29 cellular contexts compared by ENCODE assay signal in genomic region chr6:285030-285771, GRCh38. TPM values are rescaled to one million over a fixed set of nuclear protein-coding genes. Genes with fewer than 3 reads are reported as not detected.
DNase-seq lines count a peak whose midpoint lies in the region; ATAC-seq and TF ChIP-seq lines count a peak whose summit lies in the region.
"Had no signal": no experiment of that assay in that cellular context is flagged by ENCODE, and none has a peak within 500 bp of the region (broad histone marks: within the 10 kb centered on the region; RNA-seq: fewer than 3 reads in every experiment).

No MANE protein-coding gene starts in this region.

- POLR2A ChIA-PET in CD8-positive, alpha-beta memory T cell (lab: Charles Lee), result interaction anchor here (0.5 to 1.0 kb wide), 2 partner anchors 8 to 123 kb away, joined by 3 to 4 read pairs; no protein-coding TSS in a partner anchor
- POLR2A ChIA-PET in activated CD8-positive, alpha-beta T cell treated with anti-CD3 and anti-CD28 coated beads, Interleukin-2, amount 10 ng/mL, durations not matched to agents 7 days and 5 days (lab: Charles Lee), result interaction anchor here (1.0 to 1.4 kb wide), 6 partner anchors 8 to 61 kb away, joined by 3 to 4 read pairs (median 4); no protein-coding TSS in a partner anchor

- peaks cover 10% of the 10 kb centered on the region for H3K4me1 ChIP-seq in CD8-positive, alpha-beta memory T cell (ENCODE audit: insufficient read depth, low read length)
- peaks cover 0 to 2% (median 0%) of the 10 kb centered on the region in 4 donors for H3K4me1 ChIP-seq in upper lobe of left lung
- H3K4me1 ChIP-seq: gastrocnemius medialis, tibial artery had no signal

- 85 to 91% methylated on average over 6 of the region's 6 CpGs for WGBS in upper lobe of left lung, 2 donors

- TF ChIP-seq CTCF in upper lobe of left lung (IDR thresholded peaks at IDR 0.05), result no peak

- no peaks in the 10 kb centered on the region for H3K9me3 ChIP-seq in CD8-positive, alpha-beta memory T cell (ENCODE audit: low read length)
- no peaks in the 10 kb centered on the region for H3K9me3 ChIP-seq in upper lobe of left lung
- H3K9me3 ChIP-seq: gastrocnemius medialis, neutrophil, Peyer's patch, tibial artery had no signal

- no peaks in the 10 kb centered on the region for H3K36me3 ChIP-seq in CD8-positive, alpha-beta memory T cell (ENCODE audit: insufficient read depth, low read length)
- no peaks in the 10 kb centered on the region for H3K36me3 ChIP-seq in upper lobe of left lung
- H3K36me3 ChIP-seq: gastrocnemius medialis, neutrophil, Peyer's patch, tibial artery, WERI-Rb-1 had no signal

- no peak overlapping the region for H3K4me3 ChIP-seq in CD8-positive, alpha-beta memory T cell (ENCODE audit: low read length)
- no peak overlapping the region for H3K4me3 ChIP-seq in upper lobe of left lung
- H3K4me3 ChIP-seq: gastrocnemius medialis, Peyer's patch, smooth muscle cell, tibial artery had no signal

- peaks cover 39% of the 10 kb centered on the region for H3K4me1 Mint-ChIP-seq in activated CD8-positive, alpha-beta memory T cell treated with anti-CD3 and anti-CD28 coated beads, Interleukin-2, amount 10 ng/mL, durations not matched to agents 7 days and 5 days
- peaks cover 18 to 45% (median 25%) of the 10 kb centered on the region in 3 donors for H3K4me1 Mint-ChIP-seq in CD8-positive, alpha-beta memory T cell
- peaks cover 50% of the 10 kb centered on the region for H3K4me1 Mint-ChIP-seq in activated CD8-positive, alpha-beta T cell treated with anti-CD3 and anti-CD28 coated beads, Interleukin-2, amount 10 ng/mL, durations not matched to agents 7 days and 5 days (ENCODE audit: low read depth)
- H3K4me1 Mint-ChIP-seq in naive B cell, result peaks cover 57 to 70% (median 68%) of the 10 kb centered on the region in 3 donors

- peak; percentile 58 for ATAC-seq in activated CD8-positive, alpha-beta memory T cell treated with anti-CD3 and anti-CD28 coated beads, Interleukin-2, amount 10 ng/mL, durations not matched to agents 7 days and 5 days
- peak; percentile 59 for ATAC-seq in activated CD8-positive, alpha-beta T cell treated with anti-CD3 and anti-CD28 coated beads, Interleukin-2, amount 10 ng/mL, durations not matched to agents 7 days and 5 days
- ATAC-seq in naive B cell (ENCODE audit: low read depth in 2 of 2) (no peak), SK-N-SH treated with all-trans-retinoic acid at 6 μM for 48 hours (no peak), upper lobe of left lung (ENCODE audit: low FRiP score in 2 of 2) (no peak)
- ATAC-seq: gastrocnemius medialis, right cardiac atrium had no signal

- no peak for TF ChIP-seq POLR2A in upper lobe of left lung (IDR thresholded peaks at IDR 0.05)

- H3K27ac Mint-ChIP-seq in activated CD8-positive, alpha-beta memory T cell treated with anti-CD3 and anti-CD28 coated beads, Interleukin-2, amount 10 ng/mL, durations not matched to agents 7 days and 5 days, result peak overlapping the region; percentile 59
- H3K27ac Mint-ChIP-seq in CD8-positive, alpha-beta memory T cell, result peak overlapping the region in 6 of 8 donors; percentile 1 to 70 (median 64)
- H3K27ac Mint-ChIP-seq in activated CD8-positive, alpha-beta T cell treated with anti-CD3 and anti-CD28 coated beads, Interleukin-2, amount 10 ng/mL, durations not matched to agents 7 days and 5 days, result peak overlapping the region; percentile 53
- H3K27ac Mint-ChIP-seq in naive B cell, result peak overlapping the region in 5 of 6 donors; percentile 4 to 73 (median 68)
- H3K27ac Mint-ChIP-seq: activated CD4-positive, alpha-beta memory T cell treated with anti-CD3 and anti-CD28 coated beads for 36 hours had no signal

- CTCF ChIA-PET in activated CD8-positive, alpha-beta memory T cell treated with anti-CD3 and anti-CD28 coated beads, Interleukin-2, amount 10 ng/mL, durations not matched to agents 7 days and 5 days (lab: Charles Lee), result interaction anchor here (0.8 to 1.6 kb wide), 6 partner anchors 8 to 107 kb away, joined by 3 to 8 read pairs (median 4); no protein-coding TSS in a partner anchor
- CTCF ChIA-PET in CD8-positive, alpha-beta memory T cell (lab: Charles Lee), result interaction anchor here (1.3 to 1.4 kb wide), 2 partner anchors 24 to 28 kb away, joined by 3 read pairs; no protein-coding TSS in a partner anchor
- CTCF ChIA-PET in activated CD8-positive, alpha-beta T cell treated with anti-CD3 and anti-CD28 coated beads, Interleukin-2, amount 10 ng/mL, durations not matched to agents 7 days and 5 days (lab: Charles Lee), result interaction anchor here (1.1 to 1.6 kb wide), 4 partner anchors 11 to 68 kb away, joined by 3 to 10 read pairs (median 4); no protein-coding TSS in a partner anchor

- no peak for TF ChIP-seq EP300 in upper lobe of left lung (IDR thresholded peaks at IDR 0.05)

- H3K36me3 Mint-ChIP-seq in activated CD8-positive, alpha-beta memory T cell treated with anti-CD3 and anti-CD28 coated beads, Interleukin-2, amount 10 ng/mL, durations not matched to agents 7 days and 5 days, result peaks cover 20% of the 10 kb centered on the region
- peaks cover 0 to 7% (median 4%) of the 10 kb centered on the region in 3 donors for H3K36me3 Mint-ChIP-seq in CD8-positive, alpha-beta memory T cell
- peaks cover 11% of the 10 kb centered on the region for H3K36me3 Mint-ChIP-seq in activated CD8-positive, alpha-beta T cell treated with anti-CD3 and anti-CD28 coated beads, Interleukin-2, amount 10 ng/mL, durations not matched to agents 7 days and 5 days (ENCODE audit: low read depth)
- H3K36me3 Mint-ChIP-seq in naive B cell, result peaks cover 29 to 32% of the 10 kb centered on the region in 2 donors
- H3K36me3 Mint-ChIP-seq: activated CD4-positive, alpha-beta memory T cell treated with anti-CD3 and anti-CD28 coated beads for 36 hours had no signal

- H3K27me3 ChIP-seq in CD8-positive, alpha-beta memory T cell (ENCODE audit: insufficient read depth, low read length, poor library complexity, severe bottlenecking), result no peaks in the 10 kb centered on the region
- H3K27me3 ChIP-seq in upper lobe of left lung, result no peaks in the 10 kb centered on the region
- H3K27me3 ChIP-seq: neutrophil, Peyer's patch had no signal

- DNase-seq in activated CD8-positive, alpha-beta memory T cell treated with anti-CD3 and anti-CD28 coated beads, Interleukin-2, amount 10 ng/mL, durations not matched to agents 7 days and 5 days, result no peak
- no peak for DNase-seq in activated CD8-positive, alpha-beta memory T cell treated with anti-CD3 and anti-CD28 coated beads for 24 hours
- DNase-seq in CD8-positive, alpha-beta memory T cell, result no peak
- DNase-seq in activated CD8-positive, alpha-beta T cell treated with anti-CD3 and anti-CD28 coated beads, Interleukin-2, amount 10 ng/mL, durations not matched to agents 7 days and 5 days, result no peak
- DNase-seq in naive B cell, result no peak
- DNase-seq in NCI-H1436 (lab: John Stamatoyannopoulos, UW), result no peak
- no peak for DNase-seq in upper lobe of left lung
- DNase-seq: activated CD4-positive, alpha-beta memory T cell treated with anti-CD3 and anti-CD28 coated beads for 36 hours; activated gamma-delta T cell treated with Interleukin-2 at 50 U/mL for 16 hours; AML-193; anterior cingulate cortex; DMS153; gastrocnemius medialis; HCEC 1CT; Kasumi-1; kidney; MV-4-11; NCI-H1694; NCI-H446; NCI-H774; Peyer's patch; right cardiac atrium; SHP77; T1000; tibial artery; WERI-Rb-1 had no signal

- H3K27me3 Mint-ChIP-seq in activated CD8-positive, alpha-beta memory T cell treated with anti-CD3 and anti-CD28 coated beads, Interleukin-2, amount 10 ng/mL, durations not matched to agents 7 days and 5 days, result no peaks in the 10 kb centered on the region
- H3K27me3 Mint-ChIP-seq in CD8-positive, alpha-beta memory T cell, result peaks cover 0 to 2% of the 10 kb centered on the region in 2 donors
- H3K27me3 Mint-ChIP-seq in activated CD8-positive, alpha-beta T cell treated with anti-CD3 and anti-CD28 coated beads, Interleukin-2, amount 10 ng/mL, durations not matched to agents 7 days and 5 days (ENCODE audit: low read depth), result no peaks in the 10 kb centered on the region
- no peaks in the 10 kb centered on the region for H3K27me3 Mint-ChIP-seq in naive B cell
- H3K27me3 Mint-ChIP-seq: activated CD4-positive, alpha-beta memory T cell treated with anti-CD3 and anti-CD28 coated beads for 36 hours had no signal

- no peak overlapping the region for H3K27ac ChIP-seq in CD8-positive, alpha-beta memory T cell (ENCODE audit: low read depth, low read length)
- H3K27ac ChIP-seq in upper lobe of left lung, result no peak overlapping the region
- H3K27ac ChIP-seq: gastrocnemius medialis, neutrophil, Peyer's patch, tibial artery, WERI-Rb-1 had no signal

- H3K4me3 Mint-ChIP-seq in activated CD8-positive, alpha-beta memory T cell treated with anti-CD3 and anti-CD28 coated beads, Interleukin-2, amount 10 ng/mL, durations not matched to agents 7 days and 5 days, result no peak overlapping the region
- peak overlapping the region in 3 of 7 donors; percentile 1 to 42 (median 30) for H3K4me3 Mint-ChIP-seq in CD8-positive, alpha-beta memory T cell
- H3K4me3 Mint-ChIP-seq in activated CD8-positive, alpha-beta T cell treated with anti-CD3 and anti-CD28 coated beads, Interleukin-2, amount 10 ng/mL, durations not matched to agents 7 days and 5 days, result no peak overlapping the region
- no peak overlapping the region for H3K4me3 Mint-ChIP-seq in naive B cell
- H3K4me3 Mint-ChIP-seq: activated CD4-positive, alpha-beta memory T cell treated with anti-CD3 and anti-CD28 coated beads for 36 hours had no signal

- H3K9me3 Mint-ChIP-seq in activated CD8-positive, alpha-beta memory T cell treated with anti-CD3 and anti-CD28 coated beads, Interleukin-2, amount 10 ng/mL, durations not matched to agents 7 days and 5 days (ENCODE audit: low read depth), result no peaks in the 10 kb centered on the region
- H3K9me3 Mint-ChIP-seq in CD8-positive, alpha-beta memory T cell, result peaks cover 0 to 1% (median 0%) of the 10 kb centered on the region in 5 donors
- no peaks in the 10 kb centered on the region for H3K9me3 Mint-ChIP-seq in activated CD8-positive, alpha-beta T cell treated with anti-CD3 and anti-CD28 coated beads, Interleukin-2, amount 10 ng/mL, durations not matched to agents 7 days and 5 days (ENCODE audit: insufficient read depth)
- H3K9me3 Mint-ChIP-seq in naive B cell, result peaks cover 0 to 4% (median 0%) of the 10 kb centered on the region in 7 donors
- H3K9me3 Mint-ChIP-seq: activated CD4-positive, alpha-beta memory T cell treated with anti-CD3 and anti-CD28 coated beads for 36 hours had no signal

TF ChIP-seq in SK-N-SH treated with all-trans-retinoic acid at 6 μM for 48 hours, 23 proteins besides CTCF, POLR2A, EP300 and RAD21 (continues in another document):
- TF ChIP-seq BACH2 (CRISPR knock-in tag; IDR thresholded peaks at IDR 0.05; ENCODE audit: borderline replicate concordance) (no peak), ZNF565 (CRISPR knock-in tag; conservative IDR thresholded peaks at IDR 0.05; ENCODE audit: low read depth) (no peak), PPARA (CRISPR knock-in tag; IDR thresholded peaks at IDR 0.05; ENCODE audit: borderline replicate concordance) (no peak)

RNA-seq across cellular contexts. Expression of gene DUSP22, which starts 7.1 kb away (rescaled TPM):
- 10 to 100 TPM; 38.1 to 47.8 TPM for total RNA-seq in activated CD8-positive, alpha-beta memory T cell treated with anti-CD3 and anti-CD28 coated beads, Interleukin-2, amount 10 ng/mL, durations not matched to agents 7 days and 5 days
- total RNA-seq in CD8-positive, alpha-beta memory T cell, result 10 to 100 TPM; 24.4 to 25.3 TPM
- polyA plus RNA-seq in CD8-positive, alpha-beta memory T cell, result 38.5 TPM
- 10 to 100 TPM; 32.6 to 33.2 TPM for total RNA-seq in activated CD8-positive, alpha-beta T cell treated with anti-CD3 and anti-CD28 coated beads, Interleukin-2, amount 10 ng/mL, durations not matched to agents 7 days and 5 days
- 100 to 1,000 TPM in 5 of 6 donors, 10 to 100 TPM in 1; 89.6 to 177 (median 134) TPM for polyA plus RNA-seq in naive B cell (ENCODE audit: low read depth in 6 of 6)
- total RNA-seq in upper lobe of left lung, result 100 to 1,000 TPM in 1 of 6 donors, 10 to 100 TPM in 5; 49.9 to 108 (median 63.8) TPM

Comparison
In these comparisons a context has a peak if more than half of its experiments do, and no peak if none do; other contexts are left out.
1. ATAC-seq: peak in activated CD8-positive, alpha-beta memory T cell treated with anti-CD3 and anti-CD28 coated beads, Interleukin-2, amount 10 ng/mL, durations not matched to agents 7 days and 5 days (single experiment) and activated CD8-positive, alpha-beta T cell treated with anti-CD3 and anti-CD28 coated beads, Interleukin-2, amount 10 ng/mL, durations not matched to agents 7 days and 5 days (single experiment); none in naive B cell (0 of 2), SK-N-SH treated with all-trans-retinoic acid at 6 μM for 48 hours (single experiment) and upper lobe of left lung (0 of 2).
2. Peak in every context shown above with its lines, with median percentiles within 50 percentile points of each other: H3K27ac Mint-ChIP-seq.